Comparison of ENCODE assay signal across 21 cellular contexts in genomic region chr10:8790390-8790789, GRCh38.
A peak's percentile ranks its signal among the peaks of the same experiment; 100 is the strongest.
DNase-seq lines count a peak whose midpoint lies in the region; ATAC-seq and TF ChIP-seq lines count a peak whose summit lies in the region.
"Had no signal": no experiment of that assay in that cellular context is flagged by ENCODE, and none has a peak within 500 bp of the region (broad histone marks: within the 10 kb centered on the region; RNA-seq: fewer than 3 reads in every experiment).

No MANE protein-coding gene starts in this region.

- DNase-seq in SIG-M5 treated with dmso at 0.1 percent for 504 hours (lab: John Stamatoyannopoulos, UW; ENCODE audit: unreplicated experiment) (peak; percentile 24), SIG-M5 (lab: John Stamatoyannopoulos, UW) (no peak), left colon (no peak), A673 (ENCODE audit: low spot score) (no peak), chondrocyte (ENCODE audit: low spot score) (no peak)
- DNase-seq: CD4-positive, alpha-beta memory T cell; DMS153; DMS79; GDM1; GOT3; H7; HFFc6 had no signal

- no peak overlapping the region for H3K4me3 Mint-ChIP-seq in chondrocyte (ENCODE audit: unreplicated experiment)
- H3K4me3 Mint-ChIP-seq: CD14-positive monocyte; CD4-positive, alpha-beta memory T cell; HFFc6; IgD-negative memory B cell had no signal

- H3K36me3 ChIP-seq in A673 (ENCODE audit: insufficient read depth, low read length, poor library complexity, severe bottlenecking): no peaks in the 10 kb centered on the region
- H3K36me3 ChIP-seq: BLaER1 had no signal

- peak overlapping the region; percentile 50 for H3K27ac ChIP-seq in VCaP
- no peak overlapping the region for H3K27ac ChIP-seq in A673 (ENCODE audit: low read depth, low read length, poor library complexity, severe bottlenecking)
- H3K27ac ChIP-seq: 22Rv1, A549, BLaER1, HL-60 had no signal

- BruUV-seq in A673 (replicated peaks; lab: Mats Ljungman, UMichigan): no TSS peak

- no peak overlapping the region for H3K4me3 ChIP-seq in A673 (ENCODE audit: low read depth, low read length, poor library complexity, severe bottlenecking)
- H3K4me3 ChIP-seq: A549, BLaER1 had no signal

- TF ChIP-seq CTCF in VCaP (conservative IDR thresholded peaks at IDR 0.05): no peak
- no peak for TF ChIP-seq CTCF in A673 (conservative IDR thresholded peaks at IDR 0.05; ENCODE audit: low read depth, low read length)
- no peak for TF ChIP-seq CTCF in chondrocyte (IDR thresholded peaks at IDR 0.05)

- ATAC-seq in left colon: peak; percentile 75
- ATAC-seq in GM18520 (IDR thresholded peaks at IDR 0.05; ENCODE audit: unreplicated experiment): no peak
- ATAC-seq: A549, HCT116 had no signal

- no peak overlapping the region for H3K27ac Mint-ChIP-seq in chondrocyte (ENCODE audit: unreplicated experiment)
- H3K27ac Mint-ChIP-seq: CD14-positive monocyte; CD4-positive, alpha-beta memory T cell; HFFc6; IgD-negative memory B cell had no signal

- CTCF ChIA-PET in A673 (lab: Charles Lee): no interaction called here

- H3K4me1 ChIP-seq in A673 (ENCODE audit: insufficient read depth, low read length, poor library complexity, severe bottlenecking): no peaks in the 10 kb centered on the region
- H3K4me1 ChIP-seq: A549, BLaER1 had no signal

- H3K27me3 ChIP-seq in A673 (replicated peaks; ENCODE audit: insufficient read depth, low read depth, low read length, poor library complexity): no peaks in the 10 kb centered on the region
- H3K27me3 ChIP-seq: BLaER1 had no signal

- intact Hi-C loops in left colon (cut with DNase I, micrococcal nuclease) (no loop called here), A673 (cut with micrococcal nuclease; ENCODE audit: unreplicated experiment) (no loop called here)

- POLR2A ChIA-PET in A673 (lab: Charles Lee; ENCODE audit: low non-redundant PET): no interaction called here

- H3K36me3 Mint-ChIP-seq in chondrocyte (ENCODE audit: low read depth): no peaks in the 10 kb centered on the region
- H3K36me3 Mint-ChIP-seq: CD14-positive monocyte, IgD-negative memory B cell had no signal

- no peaks in the 10 kb centered on the region for H3K4me1 Mint-ChIP-seq in chondrocyte (ENCODE audit: low read depth)
- H3K4me1 Mint-ChIP-seq: CD14-positive monocyte, IgD-negative memory B cell had no signal

- H3K9me3 Mint-ChIP-seq in chondrocyte (ENCODE audit: low read depth): peaks cover 35% of the 10 kb centered on the region

- peaks cover 12% of the 10 kb centered on the region for H3K9me3 ChIP-seq in A673 (ENCODE audit: low read depth, low read length, poor library complexity, severe bottlenecking)

- H3K27me3 Mint-ChIP-seq in chondrocyte (ENCODE audit: low read depth): no peaks in the 10 kb centered on the region
- H3K27me3 Mint-ChIP-seq: IgD-negative memory B cell had no signal
